ENCODE assay signal across 1 cellular context in genomic region chr18:59273936-59274928, GRCh38.
TF ChIP-seq lines count a peak whose summit lies in the region.

No MANE protein-coding gene starts in this region.

TF ChIP-seq in IMR-90, 13 proteins besides CTCF, POLR2A, EP300 and RAD21 (continued from another document):
- TF ChIP-seq ELK1 (IDR thresholded peaks at IDR 0.05; ENCODE audit: borderline replicate concordance, low read depth, low read length) = no peak
